In genomic region chr11:45921561-45922424, GRCh38 we compare ENCODE assay signal across 8 cellular contexts. TPM values are rescaled to one million over a fixed set of nuclear protein-coding genes. Genes with fewer than 3 reads are reported as not detected.
DNase-seq lines count a peak whose midpoint lies in the region; ATAC-seq lines count a peak whose summit lies in the region.

No MANE protein-coding gene starts in this region.

- H3K36me3 ChIP-seq in H7 (replicated peaks; ENCODE audit: control insufficient read depth, insufficient read depth, low read length), result peaks cover 3% of the 10 kb centered on the region

- H3K27me3 Mint-ChIP-seq in dendritic cell treated with granulocyte-macrophage colony-stimulating factor and Interleukin-4, amounts not matched to agents 40 ng/mL and 50 ng/mL, for 4 days, result peaks cover 46% of the 10 kb centered on the region
- peaks cover 0 to 3% (median 0%) of the 10 kb centered on the region in 5 donors for H3K27me3 Mint-ChIP-seq in naive thymus-derived CD8-positive, alpha-beta T cell

- H3K36me3 Mint-ChIP-seq in dendritic cell treated with granulocyte-macrophage colony-stimulating factor and Interleukin-4, amounts not matched to agents 40 ng/mL and 50 ng/mL, for 4 days (ENCODE audit: low read depth), result peaks cover 15% of the 10 kb centered on the region
- H3K36me3 Mint-ChIP-seq in naive thymus-derived CD8-positive, alpha-beta T cell, result no peaks in the 10 kb centered on the region

- no peak for ATAC-seq in naive thymus-derived CD8-positive, alpha-beta T cell
- no peak for ATAC-seq in GM21786 (IDR thresholded peaks at IDR 0.05; ENCODE audit: unreplicated experiment)
- no peak for ATAC-seq in HG03442 (IDR thresholded peaks at IDR 0.05; ENCODE audit: unreplicated experiment)

- H3K9me3 Mint-ChIP-seq in dendritic cell treated with granulocyte-macrophage colony-stimulating factor and Interleukin-4, amounts not matched to agents 40 ng/mL and 50 ng/mL, for 4 days, result no peaks in the 10 kb centered on the region
- no peaks in the 10 kb centered on the region for H3K9me3 Mint-ChIP-seq in naive thymus-derived CD8-positive, alpha-beta T cell

- H3K27ac Mint-ChIP-seq in dendritic cell treated with granulocyte-macrophage colony-stimulating factor and Interleukin-4, amounts not matched to agents 40 ng/mL and 50 ng/mL, for 4 days, result no peak overlapping the region
- H3K27ac Mint-ChIP-seq in naive thymus-derived CD8-positive, alpha-beta T cell, result peak overlapping the region in 7 of 10 donors; percentile 36 to 76 (median 47)

- POLR2A ChIA-PET in naive thymus-derived CD8-positive, alpha-beta T cell (lab: Charles Lee), result interaction anchor here (0.7 to 2.1 kb wide), 5 partner anchors 8 to 200 kb away, joined by 3 to 6 read pairs (median 5); no protein-coding TSS in a partner anchor

- peaks cover 13% of the 10 kb centered on the region for H3K27me3 ChIP-seq in H7 (ENCODE audit: control insufficient read depth, insufficient read depth, low read length)

- DNase-seq in H7, result peak; percentile 99
- peak; percentile 38 for DNase-seq in NCI-H510A treated with DMSO at 0.1 percent for 48 hours (lab: John Stamatoyannopoulos, UW)
- DNase-seq in naive thymus-derived CD8-positive, alpha-beta T cell, result peak in 1 of 10 donors; percentile 58
- no peak for DNase-seq in inferior parietal cortex (ENCODE audit: extremely low spot score)
- DNase-seq in stimulated activated CD4-positive, alpha-beta T cell treated with anti-CD3 and anti-CD28 coated beads, Interleukin-4, amount 100 ng/mL, for 24 hours, result no peak

- peak overlapping the region; percentile 69 for H3K4me3 ChIP-seq in H7 (ENCODE audit: insufficient read depth, low read depth, low read length)

- H3K4me1 Mint-ChIP-seq in dendritic cell treated with granulocyte-macrophage colony-stimulating factor and Interleukin-4, amounts not matched to agents 40 ng/mL and 50 ng/mL, for 4 days (ENCODE audit: low read depth), result peaks cover 13% of the 10 kb centered on the region
- peaks cover 17 to 54% (median 49%) of the 10 kb centered on the region in 4 donors for H3K4me1 Mint-ChIP-seq in naive thymus-derived CD8-positive, alpha-beta T cell

- H3K4me3 Mint-ChIP-seq in dendritic cell treated with granulocyte-macrophage colony-stimulating factor and Interleukin-4, amounts not matched to agents 40 ng/mL and 50 ng/mL, for 4 days, result peak overlapping the region; percentile 6
- H3K4me3 Mint-ChIP-seq in naive thymus-derived CD8-positive, alpha-beta T cell, result peak overlapping the region; percentile 58 to 96 (median 79)

- intact Hi-C loops in dendritic cell treated with granulocyte-macrophage colony-stimulating factor and Interleukin-4, amounts not matched to agents 40 ng/mL and 50 ng/mL, for 4 days (cut with micrococcal nuclease), result no loop called here

RNA-seq across cellular contexts. Expression of gene LARGE2, which starts 0.7 kb away (rescaled TPM):
- total RNA-seq in H7 (2014; rRNA removed; shearing (Covaris generic)), result 36.6 and 38.6 TPM in 2 replicates
- 1 to 10 TPM; 4.1 to 5.6 TPM for total RNA-seq in naive thymus-derived CD8-positive, alpha-beta T cell
- polyA plus RNA-seq in naive thymus-derived CD8-positive, alpha-beta T cell, result 1 to 10 TPM in 2 of 3 donors, under 1 TPM in 1; 0.71 to 2.0 (median 1.7) TPM

RNA-seq across cellular contexts. Expression of gene PEX16, which starts 4.1 kb away (rescaled TPM):
- total RNA-seq in H7 (2014; rRNA removed; shearing (Covaris generic)), result 39.9 and 43.7 TPM in 2 replicates
- 10 to 100 TPM; 66.8 to 74.1 TPM for total RNA-seq in naive thymus-derived CD8-positive, alpha-beta T cell
- polyA plus RNA-seq in naive thymus-derived CD8-positive, alpha-beta T cell, result 10 to 100 TPM; 46.1 to 54.1 (median 53.2) TPM

RNA-seq across cellular contexts. Expression of gene FREY1, which starts 14.7 kb away (rescaled TPM):
- 0.35 and 2.3 TPM in 2 replicates for total RNA-seq in H7 (2014; rRNA removed; shearing (Covaris generic))
- 1 to 10 TPM; 3.1 to 3.4 TPM for total RNA-seq in naive thymus-derived CD8-positive, alpha-beta T cell
- not detected for polyA plus RNA-seq in naive thymus-derived CD8-positive, alpha-beta T cell

RNA-seq across cellular contexts. Expression of gene MAPK8IP1, which starts 36.3 kb away (rescaled TPM):
- 10.4 and 15.3 TPM in 2 replicates for total RNA-seq in H7 (2014; rRNA removed; shearing (Covaris generic))
- 1 to 10 TPM; 1.6 to 2.1 TPM for total RNA-seq in naive thymus-derived CD8-positive, alpha-beta T cell
- polyA plus RNA-seq in naive thymus-derived CD8-positive, alpha-beta T cell, result not detected

Comparison
In these comparisons a context has a peak if more than half of its experiments do, and no peak if none do; other contexts are left out.
1. DNase-seq: peak in H7 (single experiment) and NCI-H510A treated with DMSO at 0.1 percent for 48 hours (single experiment); none in inferior parietal cortex (single experiment) and stimulated activated CD4-positive, alpha-beta T cell treated with anti-CD3 and anti-CD28 coated beads, Interleukin-4, amount 100 ng/mL, for 24 hours (single experiment).